Comparison of ENCODE assay signal across 9 cellular contexts in genomic region chr4:154503598-154503997, GRCh38. TPM values are rescaled to one million over a fixed set of nuclear protein-coding genes. Genes with fewer than 3 reads are reported as not detected.
DNase-seq lines count a peak whose midpoint lies in the region; ATAC-seq, FAIRE-seq and TF ChIP-seq lines count a peak whose summit lies in the region.
"Had no signal": no experiment of that assay in that cellular context is flagged by ENCODE, and none has a peak within 500 bp of the region (broad histone marks: within the 10 kb centered on the region; RNA-seq: fewer than 3 reads in every experiment).

No MANE protein-coding gene starts in this region.

- CTCF ChIA-PET in PC-3 (lab: Charles Lee): no interaction called here

- H3K36me3 ChIP-seq in heart right ventricle: no peaks in the 10 kb centered on the region
- no peaks in the 10 kb centered on the region for H3K36me3 ChIP-seq in PC-3 (ENCODE audit: low read depth, low read length)

- no peak overlapping the region for H3K4me2 ChIP-seq in PC-3 (ENCODE audit: low read length)

- no peak for ATAC-seq in heart right ventricle
- ATAC-seq in Right ventricle myocardium inferior: no peak
- no peak for ATAC-seq in PC-3
- no peak for ATAC-seq in GM21528 (IDR thresholded peaks at IDR 0.05; ENCODE audit: low FRiP score, unreplicated experiment)
- no peak for ATAC-seq in HG02852 (IDR thresholded peaks at IDR 0.05; ENCODE audit: unreplicated experiment)

- POLR2A ChIA-PET in PC-3 (lab: Charles Lee; ENCODE audit: unreplicated experiment): no interaction called here

- no peak overlapping the region for H3K27ac ChIP-seq in heart right ventricle
- no peak overlapping the region for H3K27ac ChIP-seq in PC-3 (ENCODE audit: low read length)

- H3K9me3 ChIP-seq in heart right ventricle: no peaks in the 10 kb centered on the region
- H3K9me3 ChIP-seq in PC-3 (ENCODE audit: low read length): no peaks in the 10 kb centered on the region

- no TSS peak for BruUV-seq in PC-3 (replicated peaks; lab: Mats Ljungman, UMichigan)

- H3K9ac ChIP-seq in PC-3 (ENCODE audit: low read length): no peak overlapping the region

- H3K4me3 ChIP-seq in heart right ventricle: no peak overlapping the region
- no peak overlapping the region for H3K4me3 ChIP-seq in PC-3 (ENCODE audit: low read length)
- H3K4me3 ChIP-seq in fibroblast of mammary gland (ENCODE audit: control insufficient read depth, low read depth, low read length): no peak overlapping the region

- TF ChIP-seq CTCF in heart right ventricle (IDR thresholded peaks at IDR 0.05): peak in 6 of 9 donors; percentile 20 to 51 (median 32)
- peak; percentile 67 for TF ChIP-seq CTCF in PC-3 (conservative IDR thresholded peaks at IDR 0.05; ENCODE audit: low read depth, low read length)
- TF ChIP-seq CTCF in fibroblast of mammary gland (conservative IDR thresholded peaks at IDR 0.05; ENCODE audit: control insufficient read depth, insufficient read depth, low read depth, low read length): peak; percentile 65

- WGBS in heart right ventricle, 2 donors: 10 to 16% methylated on average over 1 of the region's 1 CpG

- H3K27me3 ChIP-seq in heart right ventricle: peaks cover 0 to 53% (median 33%) of the 10 kb centered on the region in 7 donors
- H3K27me3 ChIP-seq in PC-3 (ENCODE audit: low read length): peaks cover 34% of the 10 kb centered on the region

- H3K79me2 ChIP-seq in PC-3 (ENCODE audit: low read length): no peaks in the 10 kb centered on the region

- intact Hi-C loops in heart right ventricle (cut with DNase I): loop anchor here in 6 of 10 donors (10.0 kb wide), 4 partner anchors 99 to 719 kb away; partner anchors contain the start of gene SFRP2 (in 3 of the 6)
- intact Hi-C loops in Right ventricle myocardium inferior (cut with DNase I): loop anchor here (5.0 kb wide), 1 partner anchor 716 kb away; the partner anchor contains the start of gene SFRP2
- intact Hi-C loops in PC-3 (cut with micrococcal nuclease): loop anchor here (2.0 kb wide), 1 partner anchor 47 kb away; the partner anchor contains the start of gene PLRG1

- DNase-seq in heart right ventricle (no peak), Right ventricle myocardium inferior (ENCODE audit: missing footprints) (no peak), PC-3 (peak; percentile 60), fibroblast of mammary gland (ENCODE audit: low read depth) (peak; percentile 41), urothelium cell line (ENCODE audit: low spot score) (peak; percentile 38)
- no peak for DNase-seq in effector CD4-positive, alpha-beta T cell
- DNase-seq: effector memory CD4-positive, alpha-beta T cell had no signal

- H3K4me1 ChIP-seq in heart right ventricle: no peaks in the 10 kb centered on the region
- H3K4me1 ChIP-seq in PC-3 (ENCODE audit: insufficient read depth, low read length): peaks cover 21% of the 10 kb centered on the region

- no peaks in the 10 kb centered on the region for H3F3A ChIP-seq in PC-3 (ENCODE audit: low read length, unreplicated experiment)

- no peaks in the 10 kb centered on the region for H4K20me1 ChIP-seq in PC-3 (ENCODE audit: low read length)

- FAIRE-seq in urothelium cell line (lab: Jason Lieb, UNC): no peak

- H3K9me2 ChIP-seq in PC-3 (replicated peaks; ENCODE audit: low read length): no peaks in the 10 kb centered on the region

- no peak overlapping the region for H2AFZ ChIP-seq in PC-3 (ENCODE audit: low read length)

RNA-seq across cellular contexts. Expression of gene DCHS2, which starts 12.0 kb away (rescaled TPM):
- total RNA-seq in heart right ventricle: under 1 TPM in 4 of 10 donors, not detected in 6; 0.02 to 0.14 (median 0.04) TPM
- polyA plus RNA-seq in heart right ventricle: under 1 TPM in 1 of 2 donors, not detected in 1; under 0.01 TPM
- total RNA-seq in Right ventricle myocardium inferior: not detected
- 0.06 and 0.22 TPM in 2 replicates for total RNA-seq in PC-3 (2014; rRNA removed)

RNA-seq across cellular contexts. Expression of gene PLRG1, which starts 46.6 kb away (rescaled TPM):
- total RNA-seq in heart right ventricle: 10 to 100 TPM; 35.3 to 49.1 (median 41.7) TPM
- polyA plus RNA-seq in heart right ventricle: 10 to 100 TPM; 33.4 to 35.6 TPM
- total RNA-seq in Right ventricle myocardium inferior: 36.2 TPM
- total RNA-seq in PC-3 (2014; rRNA removed): 41.7 and 51.7 TPM in 2 replicates

RNA-seq across cellular contexts. Expression of gene FGB, which starts 59.2 kb away (rescaled TPM):
- total RNA-seq in heart right ventricle (1 to 10 TPM in 1 of 10 donors, not detected in 9; 1.2 TPM), Right ventricle myocardium inferior (not detected), PC-3 (2014; rRNA removed) (0.36 and 1.0 TPM in 2 replicates)
- polyA plus RNA-seq in heart right ventricle: not detected

Comparison
In these comparisons a context has a peak if more than half of its experiments do, and no peak if none do; other contexts are left out.
1. DNase-seq: peak in PC-3 (single experiment), fibroblast of mammary gland (single experiment) and urothelium cell line (single experiment); none in heart right ventricle (0 of 2), Right ventricle myocardium inferior (single experiment) and effector CD4-positive, alpha-beta T cell (single experiment).
2. Peak in every context shown above with its lines, with median percentiles within 50 percentile points of each other: CTCF ChIP-seq.